ENCODE assay signal across 11 cellular contexts in the genomic region with DNA sequence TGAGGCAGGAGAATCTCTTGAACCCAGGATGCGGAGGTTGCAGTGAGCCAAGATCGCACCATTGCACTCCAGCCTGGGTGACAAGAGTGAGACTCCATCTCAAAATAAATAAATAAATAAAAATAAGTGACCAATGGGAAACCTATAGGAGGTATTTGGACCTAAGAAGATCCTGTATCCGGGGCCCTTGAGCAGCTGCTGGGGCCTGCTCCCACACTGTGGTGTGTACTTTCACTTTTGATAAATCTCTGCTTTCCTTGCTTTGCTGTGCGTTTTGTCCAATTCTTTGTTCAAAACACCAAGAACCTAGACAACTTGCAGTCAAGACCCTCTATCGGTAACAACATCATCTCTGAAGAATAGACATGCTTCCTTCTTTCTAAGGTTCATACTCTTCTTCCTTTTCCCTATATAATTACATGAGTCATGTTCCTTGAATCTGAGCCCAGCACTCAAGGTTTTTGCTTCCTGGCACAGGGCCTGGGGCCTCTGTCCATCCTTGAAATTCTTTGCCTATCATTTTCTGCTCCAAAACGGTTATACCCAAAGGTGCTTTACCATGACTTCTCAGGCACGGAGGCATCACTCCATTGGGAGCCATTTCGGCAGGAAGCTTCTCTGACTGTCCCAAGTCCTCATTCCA. TPM values are rescaled to one million over a fixed set of nuclear protein-coding genes. Genes with fewer than 3 reads are reported as not detected.
DNase-seq lines count a peak whose midpoint lies in the region; ATAC-seq and TF ChIP-seq lines count a peak whose summit lies in the region.
"Had no signal": no experiment of that assay in that cellular context is flagged by ENCODE, and none has a peak within 500 bp of the region (broad histone marks: within the 10 kb centered on the region; RNA-seq: fewer than 3 reads in every experiment).

No MANE protein-coding gene starts in this region.

- POLR2A ChIA-PET in OCI-LY7 (lab: Charles Lee), result interaction anchor here (2.0 kb wide), 1 partner anchor 23 kb away, joined by 10 read pairs; no protein-coding TSS in a partner anchor

- DNase-seq in Daoy (ENCODE audit: low read depth) (peak; percentile 79), OCI-LY7 (ENCODE audit: low spot score) (no peak), dermis blood vessel endothelial cell (peak; percentile 53), osteoblast (ENCODE audit: insufficient read length, low spot score, missing footprints) (peak; percentile 89), posterior cingulate gyrus (no peak)
- no peak for DNase-seq in activated naive CD8-positive, alpha-beta T cell treated with anti-CD3 and anti-CD28 coated beads for 36 hours

- ATAC-seq in activated T-helper 17 cell treated with anti-CD3 and anti-CD28 coated beads, Interleukin-2, amount 50 U/mL, for 72 hours (replicated peaks), result no peak
- no peak for ATAC-seq in HG02870 (IDR thresholded peaks at IDR 0.05; ENCODE audit: unreplicated experiment)

- no peaks in the 10 kb centered on the region for H3K9me3 ChIP-seq in OCI-LY7 (ENCODE audit: low read length)
- H3K9me3 ChIP-seq in osteoblast (ENCODE audit: low read depth, low read length), result no peaks in the 10 kb centered on the region
- H3K9me3 ChIP-seq: HAP-1, neutrophil, upper lobe of left lung had no signal

- H3K27ac ChIP-seq in OCI-LY7 (ENCODE audit: low read depth, low read length, poor library complexity, severe bottlenecking) (no peak overlapping the region), osteoblast (ENCODE audit: low read depth, low read length) (no peak overlapping the region)
- H3K27ac ChIP-seq: neutrophil, upper lobe of left lung had no signal

- CTCF ChIA-PET in OCI-LY7 (lab: Charles Lee; ENCODE audit: unreplicated experiment), result no interaction called here

- no peaks in the 10 kb centered on the region for H3K9me3 Mint-ChIP-seq in activated naive CD8-positive, alpha-beta T cell treated with anti-CD3 and anti-CD28 coated beads for 36 hours
- H3K9me3 Mint-ChIP-seq in activated T-helper 17 cell treated with anti-CD3 and anti-CD28 coated beads, Interleukin-2, amount 50 U/mL, for 72 hours, result no peaks in the 10 kb centered on the region

- no peaks in the 10 kb centered on the region for H4K20me1 ChIP-seq in OCI-LY7 (ENCODE audit: insufficient read depth, low read length)
- no peaks in the 10 kb centered on the region for H4K20me1 ChIP-seq in osteoblast (ENCODE audit: insufficient read depth, low read length)

- H3K4me1 Mint-ChIP-seq in activated naive CD8-positive, alpha-beta T cell treated with anti-CD3 and anti-CD28 coated beads for 36 hours, result no peaks in the 10 kb centered on the region
- no peaks in the 10 kb centered on the region for H3K4me1 Mint-ChIP-seq in activated T-helper 17 cell treated with anti-CD3 and anti-CD28 coated beads, Interleukin-2, amount 50 U/mL, for 72 hours

- no peak overlapping the region for H3K4me3 Mint-ChIP-seq in activated naive CD8-positive, alpha-beta T cell treated with anti-CD3 and anti-CD28 coated beads for 36 hours
- no peak overlapping the region for H3K4me3 Mint-ChIP-seq in activated T-helper 17 cell treated with anti-CD3 and anti-CD28 coated beads, Interleukin-2, amount 50 U/mL, for 72 hours

- no peaks in the 10 kb centered on the region for H3K9me2 ChIP-seq in OCI-LY7 (ENCODE audit: insufficient read depth, low read length)

- no TSS peak for BruUV-seq in OCI-LY7 (replicated peaks; lab: Mats Ljungman, UMichigan)

- H3K27me3 Mint-ChIP-seq in activated naive CD8-positive, alpha-beta T cell treated with anti-CD3 and anti-CD28 coated beads for 36 hours, result no peaks in the 10 kb centered on the region
- H3K27me3 Mint-ChIP-seq in activated T-helper 17 cell treated with anti-CD3 and anti-CD28 coated beads, Interleukin-2, amount 50 U/mL, for 72 hours, result no peaks in the 10 kb centered on the region

- H3K27me3 ChIP-seq in osteoblast (ENCODE audit: insufficient read depth, low read length), result no peaks in the 10 kb centered on the region
- H3K27me3 ChIP-seq: upper lobe of left lung had no signal

- intact Hi-C loops in OCI-LY7 (cut with micrococcal nuclease; ENCODE audit: unreplicated experiment) (no loop called here), posterior cingulate gyrus (cut with DNase I) (no loop called here)

- H3K79me2 ChIP-seq in OCI-LY7 (ENCODE audit: insufficient read depth, low read depth, low read length), result no peaks in the 10 kb centered on the region
- H3K79me2 ChIP-seq in osteoblast (ENCODE audit: insufficient read depth, low read length), result no peaks in the 10 kb centered on the region

- no peak overlapping the region for H3K27ac Mint-ChIP-seq in activated naive CD8-positive, alpha-beta T cell treated with anti-CD3 and anti-CD28 coated beads for 36 hours
- H3K27ac Mint-ChIP-seq in activated T-helper 17 cell treated with anti-CD3 and anti-CD28 coated beads, Interleukin-2, amount 50 U/mL, for 72 hours, result no peak overlapping the region

- H3K4me1 ChIP-seq in OCI-LY7 (ENCODE audit: insufficient read depth, low read length, poor library complexity, severe bottlenecking) (peaks cover 17% of the 10 kb centered on the region), osteoblast (ENCODE audit: insufficient read depth, low read length) (peaks cover 6% of the 10 kb centered on the region)
- H3K4me1 ChIP-seq: HAP-1 had no signal

- H2AFZ ChIP-seq in OCI-LY7 (ENCODE audit: low read length) (peak overlapping the region; percentile 34; the same call in 1 of the 2 replicates), osteoblast (ENCODE audit: low read length) (no peak overlapping the region)

- no peak for TF ChIP-seq CTCF in OCI-LY7 (conservative IDR thresholded peaks at IDR 0.05; ENCODE audit: low read length)
- no peak for TF ChIP-seq CTCF in osteoblast (IDR thresholded peaks at IDR 0.05; ENCODE audit: extremely low read depth, low read depth, low read length)

- H3K4me3 ChIP-seq in OCI-LY7 (ENCODE audit: low read depth, low read length, poor library complexity, severe bottlenecking) (no peak overlapping the region), osteoblast (ENCODE audit: insufficient read depth, low read length) (no peak overlapping the region)
- H3K4me3 ChIP-seq: HAP-1, upper lobe of left lung had no signal

- no peak overlapping the region for H3K4me2 ChIP-seq in OCI-LY7 (ENCODE audit: low read length)
- peak overlapping the region; percentile 33 for H3K4me2 ChIP-seq in osteoblast (ENCODE audit: insufficient read depth, low read length)

- H3K36me3 ChIP-seq in OCI-LY7 (ENCODE audit: insufficient read depth, low read length), result no peaks in the 10 kb centered on the region
- no peaks in the 10 kb centered on the region for H3K36me3 ChIP-seq in osteoblast (ENCODE audit: insufficient read depth, low read length)
- H3K36me3 ChIP-seq: HAP-1, neutrophil, upper lobe of left lung had no signal

- no peaks in the 10 kb centered on the region for H3K36me3 Mint-ChIP-seq in activated naive CD8-positive, alpha-beta T cell treated with anti-CD3 and anti-CD28 coated beads for 36 hours
- H3K36me3 Mint-ChIP-seq in activated T-helper 17 cell treated with anti-CD3 and anti-CD28 coated beads, Interleukin-2, amount 50 U/mL, for 72 hours (ENCODE audit: low read depth), result no peaks in the 10 kb centered on the region

RNA-seq across cellular contexts. Expression of a gene that starts 14.2 kb away (rescaled TPM):
- not detected in 2 replicates for total RNA-seq in Daoy (2014; rRNA removed; shearing (Covaris generic))
- total RNA-seq in OCI-LY7 (2014; rRNA removed; shearing (Covaris generic)), result 1.0 and 1.5 TPM in 2 replicates
- total RNA-seq in OCI-LY7 (2022) (4.3 and 4.9 TPM in 2 replicates), dermis blood vessel endothelial cell (not detected in 2 replicates), osteoblast (under 0.01 and 0.36 TPM in 2 replicates)
- not detected for total RNA-seq in activated naive CD8-positive, alpha-beta T cell treated with anti-CD3 and anti-CD28 coated beads for 36 hours
- not detected for total RNA-seq in activated T-helper 17 cell treated with anti-CD3 and anti-CD28 coated beads, Interleukin-2, amount 50 U/mL, for 72 hours

RNA-seq across cellular contexts. Expression of a gene that starts 28.4 kb away (rescaled TPM):
- 4.4 and 4.6 TPM in 2 replicates for total RNA-seq in Daoy (2014; rRNA removed; shearing (Covaris generic))
- total RNA-seq in OCI-LY7 (2014; rRNA removed; shearing (Covaris generic)), result not detected in 2 replicates
- total RNA-seq in OCI-LY7 (2022) (not detected in 2 replicates), dermis blood vessel endothelial cell (under 0.01 and 0.98 TPM in 2 replicates), osteoblast (2.1 and 2.2 TPM in 2 replicates)
- 1 to 10 TPM; 6.0 to 6.3 TPM for total RNA-seq in activated naive CD8-positive, alpha-beta T cell treated with anti-CD3 and anti-CD28 coated beads for 36 hours
- total RNA-seq in activated T-helper 17 cell treated with anti-CD3 and anti-CD28 coated beads, Interleukin-2, amount 50 U/mL, for 72 hours, result not detected

RNA-seq across cellular contexts. Expression of a gene that starts 29.6 kb away (rescaled TPM):
- 8.8 and 9.2 TPM in 2 replicates for total RNA-seq in Daoy (2014; rRNA removed; shearing (Covaris generic))
- total RNA-seq in OCI-LY7 (2014; rRNA removed; shearing (Covaris generic)), result 0.09 TPM in 1 of 2 replicates, not detected in the other
- total RNA-seq in OCI-LY7 (2022) (0.10 TPM in 1 of 2 replicates, not detected in the other), dermis blood vessel endothelial cell (0.56 and 0.68 TPM in 2 replicates), osteoblast (17.4 and 22.1 TPM in 2 replicates)
- under 1 TPM; 0.08 TPM for total RNA-seq in activated naive CD8-positive, alpha-beta T cell treated with anti-CD3 and anti-CD28 coated beads for 36 hours
- not detected for total RNA-seq in activated T-helper 17 cell treated with anti-CD3 and anti-CD28 coated beads, Interleukin-2, amount 50 U/mL, for 72 hours

RNA-seq across cellular contexts. Expression of a gene that starts 52.7 kb away (rescaled TPM):
- total RNA-seq in Daoy (2014; rRNA removed; shearing (Covaris generic)), result 0.06 and 0.48 TPM in 2 replicates
- 1.9 and 2.0 TPM in 2 replicates for total RNA-seq in OCI-LY7 (2014; rRNA removed; shearing (Covaris generic))
- total RNA-seq in OCI-LY7 (2022) (0.33 and 0.40 TPM in 2 replicates), dermis blood vessel endothelial cell (under 0.01 and 0.17 TPM in 2 replicates), osteoblast (0.72 and 1.2 TPM in 2 replicates)
- total RNA-seq in activated naive CD8-positive, alpha-beta T cell treated with anti-CD3 and anti-CD28 coated beads for 36 hours, result under 1 TPM; 0.21 to 0.26 TPM
- total RNA-seq in activated T-helper 17 cell treated with anti-CD3 and anti-CD28 coated beads, Interleukin-2, amount 50 U/mL, for 72 hours, result under 1 TPM in 1 of 2 donors, not detected in 1; 0.08 TPM

Comparison
In these comparisons a context has a peak if more than half of its experiments do, and no peak if none do; other contexts are left out.
1. DNase-seq: peak in Daoy (single experiment), dermis blood vessel endothelial cell (single experiment) and osteoblast (single experiment); none in OCI-LY7 (single experiment), activated naive CD8-positive, alpha-beta T cell treated with anti-CD3 and anti-CD28 coated beads for 36 hours (single experiment) and posterior cingulate gyrus (0 of 10).